Comparison of ENCODE assay signal across 8 cellular contexts in the genomic region with DNA sequence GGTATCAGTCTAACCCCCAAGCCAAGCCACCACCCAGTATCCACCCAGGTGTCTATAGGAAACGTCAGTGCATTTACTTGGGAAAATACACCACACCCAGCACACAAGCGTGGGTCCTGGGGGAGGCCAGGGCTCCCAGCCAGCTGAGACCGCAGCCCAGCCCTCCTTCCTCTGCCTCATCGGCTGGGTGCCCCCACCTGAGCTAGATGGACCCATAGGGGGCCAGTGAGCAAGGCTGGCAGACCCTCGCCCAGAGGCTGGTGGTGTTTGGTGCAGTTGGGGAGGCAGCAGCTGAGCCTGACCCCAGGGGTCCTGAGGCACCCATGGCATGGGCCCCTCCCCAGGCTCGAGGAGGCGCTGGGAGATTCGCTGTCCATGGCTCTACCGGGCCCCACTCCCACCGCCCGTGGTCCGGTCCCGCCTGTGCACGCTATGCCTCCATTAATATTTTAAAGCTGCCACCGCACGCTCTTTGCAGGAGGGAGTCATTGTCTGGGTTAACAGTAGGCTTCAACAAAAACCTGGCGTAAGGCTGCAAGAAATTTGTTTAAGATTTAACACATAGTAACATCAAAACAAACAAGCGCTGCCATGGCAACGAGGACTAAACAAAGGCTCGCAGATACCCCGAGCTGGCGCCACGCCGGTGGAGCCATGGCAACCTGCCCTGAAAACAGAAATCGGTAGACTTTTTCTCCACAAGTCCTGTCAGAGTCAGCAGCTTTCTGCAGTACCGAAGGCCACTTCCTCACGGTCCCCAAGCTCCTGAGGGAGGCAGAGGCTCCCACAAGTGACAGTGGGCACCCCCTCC. TPM values are rescaled to one million over a fixed set of nuclear protein-coding genes. Genes with fewer than 3 reads are reported as not detected.
A peak's percentile ranks its signal among the peaks of the same experiment; 100 is the strongest.
DNase-seq lines count a peak whose midpoint lies in the region; ATAC-seq and TF ChIP-seq lines count a peak whose summit lies in the region.

No MANE protein-coding gene starts in this region.

- peak; percentile 89 to 97 (median 91) for DNase-seq in CD4-positive, alpha-beta memory T cell
- DNase-seq in Kasumi-1 (lab: John Stamatoyannopoulos, UW) (peak; percentile 20 to 59), SIG-M5 treated with dmso at 0.1 percent for 504 hours (lab: John Stamatoyannopoulos, UW; ENCODE audit: unreplicated experiment) (peak; percentile 58), head of caudate nucleus (peak in 41 of 42 donors; percentile 48 to 88 (median 74)), vagina (ENCODE audit: extremely low spot score in 2 of 2) (no peak)
- DNase-seq in activated naive CD8-positive, alpha-beta T cell treated with anti-CD3 and anti-CD28 coated beads, Interleukin-2, amount 50 U/mL, for 24 hours: peak; percentile 59

- peak overlapping the region in 1 of 2 donors; percentile 4 for H3K4me3 ChIP-seq in CD4-positive, alpha-beta memory T cell (ENCODE audit: low read length in 2 of 2)
- H3K4me3 ChIP-seq in parathyroid adenoma (ENCODE audit: low read depth, low read length) (peak overlapping the region; percentile 27), vagina (peak overlapping the region; percentile 4 to 28)

- no peaks in the 10 kb centered on the region for H3K79me2 ChIP-seq in parathyroid adenoma

- peak; percentile 25 for ATAC-seq in activated naive CD8-positive, alpha-beta T cell treated with anti-CD3 and anti-CD28 coated beads, Interleukin-2, amount 50 U/mL, for 24 hours
- no peak for ATAC-seq in HG03159 (IDR thresholded peaks at IDR 0.05; ENCODE audit: unreplicated experiment)

- intact Hi-C loops in CD4-positive, alpha-beta memory T cell (cut with micrococcal nuclease): loop anchor here (2.0 to 10.0 kb wide), 2 partner anchors 20 to 332 kb away; a partner anchor contains a TSS
- intact Hi-C loops in head of caudate nucleus (cut with DNase I) (loop anchor here (5.0 kb wide), 1 partner anchor 230 kb away; no protein-coding TSS in a partner anchor), vagina (cut with DNase I) (loop anchor here (5.0 kb wide), 2 partner anchors 110 to 230 kb away; a partner anchor contains a TSS)

- peak overlapping the region; percentile 98 to 100 (median 99) for H3K27ac Mint-ChIP-seq in CD4-positive, alpha-beta memory T cell
- H3K27ac Mint-ChIP-seq in activated naive CD8-positive, alpha-beta T cell treated with anti-CD3 and anti-CD28 coated beads, Interleukin-2, amount 50 U/mL, for 24 hours: peak overlapping the region; percentile 22

- H3K4me1 Mint-ChIP-seq in CD4-positive, alpha-beta memory T cell: peaks cover 7 to 23% (median 10%) of the 10 kb centered on the region in 4 donors
- peaks cover 15% of the 10 kb centered on the region for H3K4me1 Mint-ChIP-seq in activated naive CD8-positive, alpha-beta T cell treated with anti-CD3 and anti-CD28 coated beads, Interleukin-2, amount 50 U/mL, for 24 hours

- H3K9me3 ChIP-seq in CD4-positive, alpha-beta memory T cell (ENCODE audit: control insufficient read depth in 1 of 2, low read length in 2 of 2): no peaks in the 10 kb centered on the region
- H3K9me3 ChIP-seq in parathyroid adenoma (ENCODE audit: control insufficient read depth, low read length) (no peaks in the 10 kb centered on the region), vagina (no peaks in the 10 kb centered on the region)

- no peaks in the 10 kb centered on the region for H3K36me3 ChIP-seq in CD4-positive, alpha-beta memory T cell (ENCODE audit: insufficient read depth, low read length)
- H3K36me3 ChIP-seq in parathyroid adenoma (ENCODE audit: control insufficient read depth, insufficient read depth, low read length): no peaks in the 10 kb centered on the region
- no peaks in the 10 kb centered on the region for H3K36me3 ChIP-seq in vagina

- H3K27me3 Mint-ChIP-seq in CD4-positive, alpha-beta memory T cell: peaks cover 0 to 3% of the 10 kb centered on the region in 2 donors
- peaks cover 8% of the 10 kb centered on the region for H3K27me3 Mint-ChIP-seq in activated naive CD8-positive, alpha-beta T cell treated with anti-CD3 and anti-CD28 coated beads, Interleukin-2, amount 50 U/mL, for 24 hours

- TF ChIP-seq POLR2A in vagina (IDR thresholded peaks at IDR 0.05): no peak

- H2AFZ ChIP-seq in parathyroid adenoma: no peak overlapping the region

- H3K9me3 Mint-ChIP-seq in CD4-positive, alpha-beta memory T cell: peaks cover 0 to 2% (median 0%) of the 10 kb centered on the region in 8 donors
- H3K9me3 Mint-ChIP-seq in activated naive CD8-positive, alpha-beta T cell treated with anti-CD3 and anti-CD28 coated beads, Interleukin-2, amount 50 U/mL, for 24 hours: no peaks in the 10 kb centered on the region

- no peak overlapping the region for H3K9ac ChIP-seq in parathyroid adenoma

- peak overlapping the region; percentile 59 for H3K27ac ChIP-seq in CD4-positive, alpha-beta memory T cell (ENCODE audit: low read depth, low read length)
- peak overlapping the region; percentile 29 for H3K27ac ChIP-seq in parathyroid adenoma
- no peak overlapping the region for H3K27ac ChIP-seq in vagina

- CTCF ChIA-PET in CD4-positive, alpha-beta memory T cell (lab: Charles Lee; ENCODE audit: partially characterized antibody): interaction anchor here (1.2 to 2.3 kb wide), 5 partner anchors 19 to 233 kb away, joined by 3 to 13 read pairs (median 5); no protein-coding TSS in a partner anchor

- peak overlapping the region; percentile 45 for H3K4me2 ChIP-seq in parathyroid adenoma (ENCODE audit: low read length)

- H3K4me1 ChIP-seq in CD4-positive, alpha-beta memory T cell (ENCODE audit: insufficient read depth, low read length): peaks cover 29% of the 10 kb centered on the region
- H3K4me1 ChIP-seq in parathyroid adenoma: peaks cover 19% of the 10 kb centered on the region
- H3K4me1 ChIP-seq in vagina: peaks cover 39% of the 10 kb centered on the region

- H3K36me3 Mint-ChIP-seq in CD4-positive, alpha-beta memory T cell: peaks cover 1 to 4% of the 10 kb centered on the region in 2 donors
- H3K36me3 Mint-ChIP-seq in activated naive CD8-positive, alpha-beta T cell treated with anti-CD3 and anti-CD28 coated beads, Interleukin-2, amount 50 U/mL, for 24 hours (ENCODE audit: low read depth): peaks cover under 1% of the 10 kb centered on the region

- POLR2A ChIA-PET in CD4-positive, alpha-beta memory T cell (lab: Charles Lee; ENCODE audit: partially characterized antibody): interaction anchor here (0.8 kb wide), 1 partner anchor 38 kb away, joined by 3 read pairs; no protein-coding TSS in a partner anchor

- H3K4me3 Mint-ChIP-seq in CD4-positive, alpha-beta memory T cell: peak overlapping the region; percentile 78 to 92 (median 82)
- peak overlapping the region; percentile 32 for H3K4me3 Mint-ChIP-seq in activated naive CD8-positive, alpha-beta T cell treated with anti-CD3 and anti-CD28 coated beads, Interleukin-2, amount 50 U/mL, for 24 hours

- no peaks in the 10 kb centered on the region for H3K27me3 ChIP-seq in CD4-positive, alpha-beta memory T cell (ENCODE audit: insufficient read depth, low read length)
- H3K27me3 ChIP-seq in parathyroid adenoma (ENCODE audit: control insufficient read depth, insufficient read depth, low read length) (no peaks in the 10 kb centered on the region), vagina (no peaks in the 10 kb centered on the region)

- no peak for TF ChIP-seq CTCF in parathyroid adenoma (IDR thresholded peaks at IDR 0.05)
- TF ChIP-seq CTCF in vagina (IDR thresholded peaks at IDR 0.05): no peak

RNA-seq across cellular contexts. Expression of a gene that starts 20.6 kb away (rescaled TPM):
- total RNA-seq in CD4-positive, alpha-beta memory T cell: 1 to 10 TPM in 1 of 2 experiments, under 1 TPM in 1; 0.97 to 1.2 TPM
- polyA plus RNA-seq in CD4-positive, alpha-beta memory T cell: 1 to 10 TPM in 1 of 2 donors, under 1 TPM in 1; 0.36 to 3.3 TPM
- 4.7 TPM for total RNA-seq in vagina

Comparison
In these comparisons a context has a peak if more than half of its experiments do, and no peak if none do; other contexts are left out.
1. DNase-seq: peak in CD4-positive, alpha-beta memory T cell (5 of 5), Kasumi-1 (2 of 2), SIG-M5 treated with dmso at 0.1 percent for 504 hours (single experiment), activated naive CD8-positive, alpha-beta T cell treated with anti-CD3 and anti-CD28 coated beads, Interleukin-2, amount 50 U/mL, for 24 hours (single experiment) and head of caudate nucleus (41 of 42); none in vagina (0 of 2).